10 cellular contexts compared by ENCODE assay signal in genomic region chr9:131661954-131662621, GRCh38.
DNase-seq lines count a peak whose midpoint lies in the region; ATAC-seq and TF ChIP-seq lines count a peak whose summit lies in the region.
"Had no signal": no experiment of that assay in that cellular context is flagged by ENCODE, and none has a peak within 500 bp of the region (broad histone marks: within the 10 kb centered on the region; RNA-seq: fewer than 3 reads in every experiment).

No MANE protein-coding gene starts in this region.

- H3K79me2 ChIP-seq in SU-DHL-6 (ENCODE audit: insufficient read depth, low read length), result peaks cover 80% of the 10 kb centered on the region

- intact Hi-C loops in mucosa of descending colon (cut with DNase I, micrococcal nuclease), result no loop called here

- H3K4me1 ChIP-seq in mucosa of descending colon (ENCODE audit: low read depth), result peaks cover 21% of the 10 kb centered on the region

- peaks cover 84% of the 10 kb centered on the region for H3K4me1 Mint-ChIP-seq in stimulated activated naive CD8-positive, alpha-beta T cell treated with anti-CD3 and anti-CD28 coated beads, Interleukin-15, amount 100 ng/mL, for 72 hours

- no peaks in the 10 kb centered on the region for H4K20me1 ChIP-seq in SU-DHL-6 (ENCODE audit: low read depth, low read length)

- no peak for TF ChIP-seq CTCF in SU-DHL-6 (IDR thresholded peaks at IDR 0.05; ENCODE audit: insufficient read depth, low read length, poor library complexity, severe bottlenecking)
- TF ChIP-seq CTCF in mucosa of descending colon (IDR thresholded peaks at IDR 0.05), result no peak

- H3K4me2 ChIP-seq in SU-DHL-6 (ENCODE audit: low read depth, low read length, poor library complexity, severe bottlenecking), result peak overlapping the region; percentile 30

- peak overlapping the region; percentile 97 for H3K27ac ChIP-seq in SU-DHL-6 (ENCODE audit: low read depth, low read length)
- H3K27ac ChIP-seq: brain microvascular endothelial cell had no signal

- H3K9me3 ChIP-seq in SU-DHL-6 (ENCODE audit: insufficient read depth, low read length) (no peaks in the 10 kb centered on the region), mucosa of descending colon (no peaks in the 10 kb centered on the region)

- H3K36me3 ChIP-seq in SU-DHL-6 (ENCODE audit: low read length) (no peaks in the 10 kb centered on the region), mucosa of descending colon (ENCODE audit: low read depth) (no peaks in the 10 kb centered on the region)
- H3K36me3 ChIP-seq: brain microvascular endothelial cell had no signal

- H3K9me3 Mint-ChIP-seq in stimulated activated naive CD8-positive, alpha-beta T cell treated with anti-CD3 and anti-CD28 coated beads, Interleukin-15, amount 100 ng/mL, for 72 hours, result no peaks in the 10 kb centered on the region

- no peak overlapping the region for H2AFZ ChIP-seq in SU-DHL-6 (ENCODE audit: low read depth, low read length, severe bottlenecking)

- DNase-seq in activated T-helper 1 cell treated with Interleukin-2 at 50 U/mL for 16 hours (ENCODE audit: low read depth) (peak; percentile 56), mucosa of descending colon (no peak), islet precursor cell (no peak), NCI-H2171 (lab: John Stamatoyannopoulos, UW) (no peak), Kasumi-1 (lab: John Stamatoyannopoulos, UW) (no peak)
- DNase-seq in stimulated activated naive CD8-positive, alpha-beta T cell treated with anti-CD3 and anti-CD28 coated beads, Interleukin-15, amount 100 ng/mL, for 72 hours, result peak; percentile 50 to 62
- DNase-seq: brain microvascular endothelial cell, substantia nigra had no signal

- no peak overlapping the region for H3K9ac ChIP-seq in SU-DHL-6 (ENCODE audit: low read length)

- H3K9me2 ChIP-seq in SU-DHL-6 (replicated peaks; ENCODE audit: insufficient read depth, low read length), result no peaks in the 10 kb centered on the region

- H3K4me3 ChIP-seq in SU-DHL-6 (ENCODE audit: insufficient read depth, low read length, poor library complexity, severe bottlenecking) (no peak overlapping the region), mucosa of descending colon (no peak overlapping the region)

- H3K4me3 Mint-ChIP-seq in stimulated activated naive CD8-positive, alpha-beta T cell treated with anti-CD3 and anti-CD28 coated beads, Interleukin-15, amount 100 ng/mL, for 72 hours, result peak overlapping the region; percentile 35 to 67
- H3K4me3 Mint-ChIP-seq: neural crest cell had no signal

- no peaks in the 10 kb centered on the region for H3K27me3 Mint-ChIP-seq in stimulated activated naive CD8-positive, alpha-beta T cell treated with anti-CD3 and anti-CD28 coated beads, Interleukin-15, amount 100 ng/mL, for 72 hours

- H3K27ac Mint-ChIP-seq in stimulated activated naive CD8-positive, alpha-beta T cell treated with anti-CD3 and anti-CD28 coated beads, Interleukin-15, amount 100 ng/mL, for 72 hours, result peak overlapping the region; percentile 14 to 71

- no peaks in the 10 kb centered on the region for H3K27me3 ChIP-seq in SU-DHL-6 (ENCODE audit: low read length)
- H3K27me3 ChIP-seq: brain microvascular endothelial cell had no signal

- H3F3A ChIP-seq in SU-DHL-6 (ENCODE audit: insufficient read depth), result peaks cover 31% of the 10 kb centered on the region

- peak; percentile 30 for ATAC-seq in mucosa of descending colon
- peak; percentile 92 for ATAC-seq in stimulated activated naive CD8-positive, alpha-beta T cell treated with anti-CD3 and anti-CD28 coated beads, Interleukin-15, amount 100 ng/mL, for 72 hours

Comparison
In these comparisons a context has a peak if more than half of its experiments do, and no peak if none do; other contexts are left out.
1. DNase-seq: peak in activated T-helper 1 cell treated with Interleukin-2 at 50 U/mL for 16 hours (single experiment) and stimulated activated naive CD8-positive, alpha-beta T cell treated with anti-CD3 and anti-CD28 coated beads, Interleukin-15, amount 100 ng/mL, for 72 hours (2 of 2); none in mucosa of descending colon (0 of 3), islet precursor cell (single experiment), NCI-H2171 (single experiment) and Kasumi-1 (0 of 2).